Comparison of ENCODE assay signal across 8 cellular contexts in genomic region chr10:118754132-118754555, GRCh38. TPM values are rescaled to one million over a fixed set of nuclear protein-coding genes. Genes with fewer than 3 reads are reported as not detected.
DNase-seq lines count a peak whose midpoint lies in the region; ATAC-seq and TF ChIP-seq lines count a peak whose summit lies in the region.

No MANE protein-coding gene starts in this region.

- H3K36me3 Mint-ChIP-seq in activated T-helper 17 cell treated with anti-CD3 and anti-CD28 coated beads, Interleukin-2, amount 50 U/mL, for 72 hours (ENCODE audit: low read depth) = peaks cover 14% of the 10 kb centered on the region
- H3K36me3 Mint-ChIP-seq in neural crest cell (ENCODE audit: low read depth) = no peaks in the 10 kb centered on the region

- peak overlapping the region; percentile 75 for H3K27ac ChIP-seq in urinary bladder (ENCODE audit: low read depth)

- H3K4me1 ChIP-seq in urinary bladder (ENCODE audit: insufficient read depth) = no peaks in the 10 kb centered on the region

- under 1% methylated on average over 26 of the region's 26 CpGs for WGBS in urinary bladder

- H3K4me3 ChIP-seq in fibroblast of the aortic adventitia (ENCODE audit: low read depth, low read length) (peak overlapping the region; percentile 93), urinary bladder (ENCODE audit: low read depth, low read length) (peak overlapping the region; percentile 84)

- ATAC-seq in HG02763 (IDR thresholded peaks at IDR 0.05; ENCODE audit: unreplicated experiment) = peak; percentile 14
- ATAC-seq in activated T-helper 17 cell treated with anti-CD3 and anti-CD28 coated beads, Interleukin-2, amount 50 U/mL, for 72 hours (replicated peaks) = peak; percentile 13

- H3K27me3 Mint-ChIP-seq in activated T-helper 17 cell treated with anti-CD3 and anti-CD28 coated beads, Interleukin-2, amount 50 U/mL, for 72 hours = peaks cover 8% of the 10 kb centered on the region
- H3K27me3 Mint-ChIP-seq in neural crest cell (ENCODE audit: low read depth) = peaks cover 6% of the 10 kb centered on the region

- peaks cover 16% of the 10 kb centered on the region for H3K4me1 Mint-ChIP-seq in activated T-helper 17 cell treated with anti-CD3 and anti-CD28 coated beads, Interleukin-2, amount 50 U/mL, for 72 hours
- peaks cover 28% of the 10 kb centered on the region for H3K4me1 Mint-ChIP-seq in neural crest cell

- peak overlapping the region; percentile 89 for H3K27ac Mint-ChIP-seq in activated T-helper 17 cell treated with anti-CD3 and anti-CD28 coated beads, Interleukin-2, amount 50 U/mL, for 72 hours
- H3K27ac Mint-ChIP-seq in neural crest cell (ENCODE audit: unreplicated experiment) = peak overlapping the region; percentile 99

- DNase-seq in NCI-H1092 treated with DMSO at 0.1 percent for 48 hours (lab: John Stamatoyannopoulos, UW) = peak; percentile 5
- DNase-seq in NCI-H1092 (lab: John Stamatoyannopoulos, UW) = no peak
- DNase-seq in NCI-H748 treated with DMSO at 0.1 percent for 48 hours (lab: John Stamatoyannopoulos, UW) = peak; percentile 16
- peak; percentile 18 for DNase-seq in fibroblast of the aortic adventitia (ENCODE audit: low read depth)
- DNase-seq in neural crest cell (ENCODE audit: low read depth, low spot score) = peak; percentile 42

- no peaks in the 10 kb centered on the region for H3K9me3 Mint-ChIP-seq in activated T-helper 17 cell treated with anti-CD3 and anti-CD28 coated beads, Interleukin-2, amount 50 U/mL, for 72 hours
- no peaks in the 10 kb centered on the region for H3K9me3 Mint-ChIP-seq in neural crest cell

- no peak for TF ChIP-seq CTCF in fibroblast of the aortic adventitia (IDR thresholded peaks at IDR 0.05; ENCODE audit: insufficient read depth, low read length)
- TF ChIP-seq CTCF in neural crest cell (conservative IDR thresholded peaks at IDR 0.05) = no peak

- H3K36me3 ChIP-seq in urinary bladder (ENCODE audit: insufficient read depth) = no peaks in the 10 kb centered on the region

- H3K4me3 Mint-ChIP-seq in activated T-helper 17 cell treated with anti-CD3 and anti-CD28 coated beads, Interleukin-2, amount 50 U/mL, for 72 hours = peak overlapping the region; percentile 91
- H3K4me3 Mint-ChIP-seq in neural crest cell = peak overlapping the region; percentile 97

RNA-seq across cellular contexts. Expression of gene CACUL1, which starts 0.6 kb away (rescaled TPM):
- 10 to 100 TPM; 25.6 to 29.2 TPM for total RNA-seq in activated T-helper 17 cell treated with anti-CD3 and anti-CD28 coated beads, Interleukin-2, amount 50 U/mL, for 72 hours
- 17.8 and 29.6 TPM in 2 replicates for total RNA-seq in fibroblast of the aortic adventitia (ENCODE audit: low replicate concordance)
- total RNA-seq in neural crest cell = 45.2 and 47.4 TPM in 2 replicates
- total RNA-seq in urinary bladder = 60.3 TPM
- polyA plus RNA-seq in urinary bladder = 11.0 TPM
